26 cellular contexts compared by ENCODE assay signal in genomic region chr19:3533020-3533408, GRCh38. TPM values are rescaled to one million over a fixed set of nuclear protein-coding genes. Genes with fewer than 3 reads are reported as not detected.
"Had no signal": no experiment of that assay in that cellular context is flagged by ENCODE, and none has a peak within 500 bp of the region (broad histone marks: within the 10 kb centered on the region; RNA-seq: fewer than 3 reads in every experiment).

No MANE protein-coding gene starts in this region.

- FAIRE-seq: HepG2 had no signal

- H3K9me3 ChIP-seq: SJSA1 had no signal

- H3K4me2 ChIP-seq: KMS-11 had no signal

- H3K27ac ChIP-seq: KMS-11, SJSA1, SK-N-MC had no signal

- DNase-seq: IMR-90; Kasumi-1; MM.1S; NCI-H1092 treated with DMSO at 0.1 percent for 48 hours; NCI-H1436; NCI-H187; NCI-H2029; NCI-H2081 treated with DMSO at 0.1 percent for 48 hours; NCI-H2171; NCI-H226; NCI-H446; NCI-H510A; NCI-H524 treated with DMSO at 0.1 percent for 48 hours; NCI-H69; NCI-H774; NK-92 treated with Interleukin-12 subunit alpha and Interleukin-12 subunit beta, amount 100 ng/mL, for 24 hours; PC-3; SHP77 treated with DMSO at 0.1 percent for 48 hours had no signal

- H3K9ac ChIP-seq: KMS-11 had no signal

- H3K4me3 ChIP-seq: SJSA1, SK-N-MC had no signal

- H3K27me3 ChIP-seq: SJSA1 had no signal

RNA-seq across cellular contexts. Expression of gene TEKTIP1, which starts 6.0 kb away (rescaled TPM):
- total RNA-seq: HepG2, HT1080, IMR-90, M059J, PC-3, Right ventricle myocardium inferior, RPMI7951 had no signal
- polyA plus RNA-seq: HepG2, IMR-90 had no signal
